Comparison of ENCODE assay signal across 1 cellular context in genomic region chr7:100270089-100270914, GRCh38.
TF ChIP-seq lines count a peak whose summit lies in the region.
"Not testable (repeated sequence)": the region's sequence is repeated elsewhere in the genome, so short reads cannot be mapped to it uniquely, and the experiment has no call there.

No MANE protein-coding gene starts in this region.

TF ChIP-seq in HepG2, 621 proteins besides CTCF, POLR2A, EP300 and RAD21 (continues in another document):
- TF ChIP-seq ZNF503 (CRISPR knock-in tag; IDR thresholded peaks at IDR 0.05) (0 out of 2 replicates have a peak, but pooled peaks have one; percentile 29), SOX5 (CRISPR knock-in tag; IDR thresholded peaks at IDR 0.05; ENCODE audit: borderline replicate concordance) (peak; percentile 92), ARID5B (CRISPR knock-in tag; IDR thresholded peaks at IDR 0.05) (peak; percentile 57), PATZ1 (CRISPR knock-in tag; IDR thresholded peaks at IDR 0.05) (peak; percentile 64), SOX6 (CRISPR knock-in tag; IDR thresholded peaks at IDR 0.05) (peak; percentile 93), HNF4G (IDR thresholded peaks at IDR 0.05; ENCODE audit: borderline replicate concordance, low read depth, low read length) (0 out of 2 replicates have a peak, but pooled peaks have one; percentile 26), RXRA (CRISPR knock-in tag; IDR thresholded peaks at IDR 0.05) (peak; percentile 51; the same call in 1 of the 2 replicates), HMGXB4 (CRISPR knock-in tag; IDR thresholded peaks at IDR 0.05; ENCODE audit: borderline replicate concordance in 1 of 2, low read depth in 1 of 2) (0 out of 4 replicates have a peak, but pooled peaks of 1 of the 2 experiments have one; percentile 26), RARA (CRISPR knock-in tag; IDR thresholded peaks at IDR 0.05) (peak; percentile 37), SAP130 (CRISPR knock-in tag; IDR thresholded peaks at IDR 0.05; ENCODE audit: low read depth) (peak; percentile 72; the same call in 1 of the 2 replicates), NCOA2 (CRISPR knock-in tag; IDR thresholded peaks at IDR 0.05) (peak; percentile 46; the same call in 1 of the 2 replicates), MAX (IDR thresholded peaks at IDR 0.05) (peak; percentile 11; the same call in 1 of the 2 replicates), TBX2 (CRISPR knock-in tag; IDR thresholded peaks at IDR 0.05; ENCODE audit: borderline replicate concordance) (peak; percentile 82), FOXP4 (CRISPR knock-in tag; IDR thresholded peaks at IDR 0.05) (peak; percentile 78), ZBTB34 (CRISPR knock-in tag; IDR thresholded peaks at IDR 0.05) (0 out of 2 replicates have a peak, but pooled peaks have one; percentile 32), SIN3A (IDR thresholded peaks at IDR 0.05; ENCODE audit: borderline replicate concordance, low read depth, low read length) (peak; percentile 41; the same call in 1 of the 2 replicates), ZNF687 (CRISPR knock-in tag; IDR thresholded peaks at IDR 0.05) (0 out of 2 replicates have a peak, but pooled peaks have one; percentile 30), GATAD2A (CRISPR knock-in tag; IDR thresholded peaks at IDR 0.05) (peak; percentile 46; the same call in 1 of the 2 replicates), CREM (IDR thresholded peaks at IDR 0.05) (peak; percentile 52; the same call in 1 of the 2 replicates), ARID4A (CRISPR knock-in tag; IDR thresholded peaks at IDR 0.05; ENCODE audit: borderline replicate concordance) (peak; percentile 39; the same call in 1 of the 2 replicates), ZBTB7B (CRISPR knock-in tag; IDR thresholded peaks at IDR 0.05) (peak; percentile 74), THRA (CRISPR knock-in tag; IDR thresholded peaks at IDR 0.05; ENCODE audit: borderline replicate concordance) (peak; percentile 47; the same call in 1 of the 2 replicates), MED1 (CRISPR knock-in tag; IDR thresholded peaks at IDR 0.05) (peak; percentile 40; the same call in 1 of the 2 replicates), FOXA1 (CRISPR knock-in tag; IDR thresholded peaks at IDR 0.05) (peak; percentile 25; the same call in 1 of the 2 replicates)
- TF ChIP-seq SOX6 (IDR thresholded peaks at IDR 0.05); HNF4G (CRISPR knock-in tag; IDR thresholded peaks at IDR 0.05; ENCODE audit: borderline replicate concordance, low read depth); CREM (CRISPR knock-in tag; IDR thresholded peaks at IDR 0.05); FOXA1 (IDR thresholded peaks at IDR 0.05): not testable (repeated sequence)
